ENCODE assay signal across 12 cellular contexts in genomic region chr7:151400626-151401315, GRCh38. TPM values are rescaled to one million over a fixed set of nuclear protein-coding genes. Genes with fewer than 3 reads are reported as not detected.
A peak's percentile ranks its signal among the peaks of the same experiment; 100 is the strongest.
DNase-seq lines count a peak whose midpoint lies in the region; ATAC-seq and TF ChIP-seq lines count a peak whose summit lies in the region.
"Had no signal": no experiment of that assay in that cellular context is flagged by ENCODE, and none has a peak within 500 bp of the region (broad histone marks: within the 10 kb centered on the region; RNA-seq: fewer than 3 reads in every experiment).

No MANE protein-coding gene starts in this region.

- 85% methylated on average over 14 of the region's 14 CpGs for WGBS in endodermal cell (ENCODE audit: insufficient coverage in 1 of 2, insufficient read length in 1 of 2), 2 experiments
- WGBS in aorta, 2 donors: 88 to 90% methylated on average over 14 of the region's 14 CpGs

- peak; percentile 56 for DNase-seq in GM10248 (ENCODE audit: extremely low spot score)
- DNase-seq in endodermal cell: peak; percentile 33
- DNase-seq in aorta: no peak
- DNase-seq in NCI-H2029 (lab: John Stamatoyannopoulos, UW): no peak
- no peak for DNase-seq in activated gamma-delta T cell (lab: John Stamatoyannopoulos, UW)
- DNase-seq: occipital lobe had no signal

- no peaks in the 10 kb centered on the region for H3K4me1 ChIP-seq in endodermal cell (ENCODE audit: control insufficient read depth, insufficient read depth, low read length)
- H3K4me1 ChIP-seq in aorta (ENCODE audit: control insufficient read depth in 1 of 2, insufficient read depth in 2 of 2, low read length in 2 of 2): no peaks in the 10 kb centered on the region

- H3K27me3 ChIP-seq in endodermal cell (ENCODE audit: control insufficient read depth, insufficient read depth, low read length, poor library complexity, severe bottlenecking): no peaks in the 10 kb centered on the region
- H3K27me3 ChIP-seq in aorta (ENCODE audit: control insufficient read depth in 1 of 2, insufficient read depth in 2 of 2, low read length in 1 of 2): no peaks in the 10 kb centered on the region

- POLR2A ChIA-PET in GM10248 (lab: Yijun Ruan, JAX): no interaction called here

- H3K9me3 Mint-ChIP-seq in endodermal cell: peaks cover 2% of the 10 kb centered on the region

- H3K9ac ChIP-seq in endodermal cell (ENCODE audit: extremely low read depth, low read length, poor library complexity, severe bottlenecking): no peak overlapping the region

- H3K36me3 Mint-ChIP-seq in endodermal cell (ENCODE audit: low read depth): peaks cover 49% of the 10 kb centered on the region

- no peaks in the 10 kb centered on the region for H3K27me3 Mint-ChIP-seq in endodermal cell (ENCODE audit: insufficient read depth)

- CTCF ChIA-PET in GM10248 (lab: Yijun Ruan, JAX): interaction anchor here (1.1 to 1.4 kb wide), 2 partner anchors 11 to 48 kb away, joined by 3 to 4 read pairs; no protein-coding TSS in a partner anchor

- intact Hi-C loops in aorta (cut with DNase I): no loop called here

- H3K27ac Mint-ChIP-seq in endodermal cell: no peak overlapping the region
- H3K27ac Mint-ChIP-seq: dendritic cell treated with granulocyte-macrophage colony-stimulating factor and Interleukin-4, amounts not matched to agents 40 ng/mL and 50 ng/mL, for 4 days had no signal

- ATAC-seq in GM19468 (IDR thresholded peaks at IDR 0.05; ENCODE audit: extremely low read depth, unreplicated experiment): peak; percentile 72
- peak; percentile 78 for ATAC-seq in HG03135 (IDR thresholded peaks at IDR 0.05; ENCODE audit: unreplicated experiment)
- no peak for ATAC-seq in aorta (ENCODE audit: low FRiP score)
- no peak for ATAC-seq in HG02763 (IDR thresholded peaks at IDR 0.05; ENCODE audit: unreplicated experiment)

- no peak overlapping the region for H3K4me3 ChIP-seq in endodermal cell (ENCODE audit: low read length)
- H3K4me3 ChIP-seq in aorta (ENCODE audit: low read length in 2 of 2): no peak overlapping the region
- H3K4me3 ChIP-seq: SK-N-MC had no signal

- H3K27ac ChIP-seq in endodermal cell (ENCODE audit: low read depth, low read length) (no peak overlapping the region), aorta (ENCODE audit: low read depth in 1 of 2, low read length in 2 of 2) (no peak overlapping the region)
- H3K27ac ChIP-seq: SK-N-MC had no signal

- H3K36me3 ChIP-seq in endodermal cell (ENCODE audit: control insufficient read depth, insufficient read depth, low read length): peaks cover 21% of the 10 kb centered on the region
- no peaks in the 10 kb centered on the region for H3K36me3 ChIP-seq in aorta (ENCODE audit: control insufficient read depth in 1 of 2, insufficient read depth in 2 of 2, low read length in 1 of 2)

- H3K4me1 Mint-ChIP-seq in endodermal cell: peaks cover 5% of the 10 kb centered on the region

- H3K4me3 Mint-ChIP-seq in endodermal cell: no peak overlapping the region
- H3K4me3 Mint-ChIP-seq: dendritic cell treated with granulocyte-macrophage colony-stimulating factor and Interleukin-4, amounts not matched to agents 40 ng/mL and 50 ng/mL, for 4 days had no signal

- no peaks in the 10 kb centered on the region for H3K9me3 ChIP-seq in endodermal cell (ENCODE audit: control insufficient read depth, low read length)
- H3K9me3 ChIP-seq in aorta (ENCODE audit: control insufficient read depth, low read length): no peaks in the 10 kb centered on the region

- TF ChIP-seq CTCF in GM10248 (IDR thresholded peaks at IDR 0.05; ENCODE audit: control extremely low read depth, extremely low read depth, low read depth, missing control alignments): no peak
- TF ChIP-seq CTCF in endodermal cell (conservative IDR thresholded peaks at IDR 0.05): no peak

RNA-seq across cellular contexts. Expression of gene WDR86, which starts 9.1 kb away (rescaled TPM):
- total RNA-seq in endodermal cell (10 to 100 TPM; 83.3 to 94.2 TPM), aorta (1 to 10 TPM; 2.8 to 4.4 TPM)
- polyA plus RNA-seq in endodermal cell (2013, experiment 1 of 2): 19.3 TPM
- 21.2 TPM for polyA plus RNA-seq in endodermal cell (2013, experiment 2 of 2)
- polyA plus RNA-seq in aorta: under 1 TPM in 1 of 2 donors, not detected in 1; 0.18 TPM
- total RNA-seq: H4 had no signal

RNA-seq across cellular contexts. Expression of gene CRYGN, which starts 39.2 kb away (rescaled TPM):
- 1 to 10 TPM; 2.3 to 4.4 TPM for total RNA-seq in endodermal cell
- 0.61 TPM for polyA plus RNA-seq in endodermal cell (2013, experiment 1 of 2)
- polyA plus RNA-seq in endodermal cell (2013, experiment 2 of 2): not detected
- total RNA-seq in aorta: 1 to 10 TPM in 1 of 2 donors, under 1 TPM in 1; 0.84 to 1.7 TPM
- 1 to 10 TPM in 1 of 2 donors, under 1 TPM in 1; 0.56 to 1.4 TPM for polyA plus RNA-seq in aorta
- total RNA-seq: H4, occipital lobe had no signal

RNA-seq across cellular contexts. Expression of gene NUB1, which starts 59.2 kb away (rescaled TPM):
- total RNA-seq in endodermal cell (10 to 100 TPM; 50.2 to 64.7 TPM), aorta (10 to 100 TPM; 47.4 to 56.6 TPM)
- 49.7 TPM for polyA plus RNA-seq in endodermal cell (2013, experiment 1 of 2)
- 48.8 TPM for polyA plus RNA-seq in endodermal cell (2013, experiment 2 of 2)
- 10 to 100 TPM; 34.6 to 36.3 TPM for polyA plus RNA-seq in aorta

Comparison
In these comparisons a context has a peak if more than half of its experiments do, and no peak if none do; other contexts are left out.
1. DNase-seq: peak in GM10248 (single experiment) and endodermal cell (single experiment); none in aorta (0 of 2), NCI-H2029 (single experiment) and activated gamma-delta T cell (single experiment).
2. ATAC-seq: peak in GM19468 (single experiment) and HG03135 (single experiment); none in aorta (single experiment) and HG02763 (single experiment).
3. RNA of gene WDR86, which starts 9.1 kb away (total RNA-seq): 83.3 to 94.2 TPM in endodermal cell; 2.8 to 4.4 TPM in aorta; every median in the first group is over 10 times any median in the second.